8 cellular contexts compared by ENCODE assay signal in genomic region chr12:100141666-100141997, GRCh38. TPM values are rescaled to one million over a fixed set of nuclear protein-coding genes. Genes with fewer than 3 reads are reported as not detected.
DNase-seq lines count a peak whose midpoint lies in the region; ATAC-seq and TF ChIP-seq lines count a peak whose summit lies in the region.

No MANE protein-coding gene starts in this region.

- H3K27me3 ChIP-seq in left lung, result no peaks in the 10 kb centered on the region

- ATAC-seq in GM18861 (IDR thresholded peaks at IDR 0.05; ENCODE audit: unreplicated experiment), result peak; percentile 27
- ATAC-seq in HG03108 (IDR thresholded peaks at IDR 0.05; ENCODE audit: unreplicated experiment), result peak; percentile 24
- no peak for ATAC-seq in central memory CD8-positive, alpha-beta T cell (replicated peaks; ENCODE audit: extremely low read depth, poor library complexity, severe bottlenecking)
- ATAC-seq in left lung, result peak; percentile 46
- ATAC-seq in GM21367 (IDR thresholded peaks at IDR 0.05; ENCODE audit: unreplicated experiment), result no peak

- H3K9me3 Mint-ChIP-seq in central memory CD8-positive, alpha-beta T cell, result no peaks in the 10 kb centered on the region
- H3K9me3 Mint-ChIP-seq in stimulated activated naive CD8-positive, alpha-beta T cell treated with anti-CD3 and anti-CD28 coated beads, Interleukin-15, Interleukin-2, amounts not matched to agents 100 ng/mL and 50 ng/mL, for 24 hours, result no peaks in the 10 kb centered on the region

- H3K4me1 ChIP-seq in left lung, result peaks cover 0 to 54% of the 10 kb centered on the region in 2 donors

- H3K4me3 Mint-ChIP-seq in central memory CD8-positive, alpha-beta T cell, result peak overlapping the region; percentile 76
- peak overlapping the region; percentile 97 for H3K4me3 Mint-ChIP-seq in stimulated activated naive CD8-positive, alpha-beta T cell treated with anti-CD3 and anti-CD28 coated beads, Interleukin-15, Interleukin-2, amounts not matched to agents 100 ng/mL and 50 ng/mL, for 24 hours

- H3K27me3 Mint-ChIP-seq in central memory CD8-positive, alpha-beta T cell, result no peaks in the 10 kb centered on the region
- no peaks in the 10 kb centered on the region for H3K27me3 Mint-ChIP-seq in stimulated activated naive CD8-positive, alpha-beta T cell treated with anti-CD3 and anti-CD28 coated beads, Interleukin-15, Interleukin-2, amounts not matched to agents 100 ng/mL and 50 ng/mL, for 24 hours

- intact Hi-C loops in left lung (cut with DNase I), result no loop called here

- CTCF ChIA-PET in AG04449 (lab: Yijun Ruan, JAX), result no interaction called here
- CTCF ChIA-PET in RWPE1 (lab: Yijun Ruan, JAX), result no interaction called here

- H3K4me3 ChIP-seq in AG04449 (ENCODE audit: low read depth, low read length) (peak overlapping the region; percentile 91), left lung (peak overlapping the region; percentile 83 to 99)

- peaks cover 5% of the 10 kb centered on the region for H3K36me3 Mint-ChIP-seq in central memory CD8-positive, alpha-beta T cell (ENCODE audit: insufficient read depth)
- H3K36me3 Mint-ChIP-seq in stimulated activated naive CD8-positive, alpha-beta T cell treated with anti-CD3 and anti-CD28 coated beads, Interleukin-15, Interleukin-2, amounts not matched to agents 100 ng/mL and 50 ng/mL, for 24 hours (ENCODE audit: low read depth), result peaks cover 25% of the 10 kb centered on the region

- no peak for TF ChIP-seq CTCF in AG04449 (IDR thresholded peaks at IDR 0.05; ENCODE audit: insufficient read depth, low read length, missing control alignments)
- TF ChIP-seq CTCF in RWPE1 (conservative IDR thresholded peaks at IDR 0.05; ENCODE audit: low read depth), result no peak
- TF ChIP-seq CTCF in left lung (IDR thresholded peaks at IDR 0.05), result no peak

- no peaks in the 10 kb centered on the region for H3K36me3 ChIP-seq in left lung

- H3K27ac ChIP-seq in RWPE1, result peak overlapping the region; percentile 95
- peak overlapping the region; percentile 94 to 98 for H3K27ac ChIP-seq in left lung

- no peaks in the 10 kb centered on the region for H3K9me3 ChIP-seq in left lung

- peaks cover 40% of the 10 kb centered on the region for H3K4me1 Mint-ChIP-seq in central memory CD8-positive, alpha-beta T cell
- peaks cover 54% of the 10 kb centered on the region for H3K4me1 Mint-ChIP-seq in stimulated activated naive CD8-positive, alpha-beta T cell treated with anti-CD3 and anti-CD28 coated beads, Interleukin-15, Interleukin-2, amounts not matched to agents 100 ng/mL and 50 ng/mL, for 24 hours (ENCODE audit: low read depth)

- peak overlapping the region; percentile 90 for H3K27ac Mint-ChIP-seq in central memory CD8-positive, alpha-beta T cell (ENCODE audit: low read depth)
- H3K27ac Mint-ChIP-seq in stimulated activated naive CD8-positive, alpha-beta T cell treated with anti-CD3 and anti-CD28 coated beads, Interleukin-15, Interleukin-2, amounts not matched to agents 100 ng/mL and 50 ng/mL, for 24 hours, result peak overlapping the region; percentile 100

- peak; percentile 61 for DNase-seq in AG04449 (ENCODE audit: low read depth, low spot score)
- peak; percentile 61 for DNase-seq in RWPE1 (ENCODE audit: low spot score)
- no peak for DNase-seq in central memory CD8-positive, alpha-beta T cell (ENCODE audit: low spot score in 2 of 2)
- DNase-seq in left lung, result no peak

- POLR2A ChIA-PET in AG04449 (lab: Yijun Ruan, JAX) (interaction anchor here (0.6 kb wide), 1 partner anchor 374 kb away, joined by 5 read pairs; no protein-coding TSS in a partner anchor), RWPE1 (lab: Yijun Ruan, JAX; ENCODE audit: low non-redundant PET) (no interaction called here)

RNA-seq across cellular contexts. Expression of gene BLTP3B, which starts 1.0 kb away (rescaled TPM):
- total RNA-seq in left lung, result 10 to 100 TPM; 26.9 to 33.0 TPM

RNA-seq across cellular contexts. Expression of gene ACTR6, which starts 59.0 kb away (rescaled TPM):
- 10 to 100 TPM; 18.4 to 25.1 TPM for total RNA-seq in left lung

Comparison
In these comparisons a context has a peak if more than half of its experiments do, and no peak if none do; other contexts are left out.
1. DNase-seq: peak in AG04449 (single experiment) and RWPE1 (single experiment); none in central memory CD8-positive, alpha-beta T cell (0 of 2) and left lung (0 of 2).
2. ATAC-seq: peak in GM18861 (single experiment), HG03108 (single experiment) and left lung (single experiment); none in central memory CD8-positive, alpha-beta T cell (single experiment) and GM21367 (single experiment).